Comparison of ENCODE assay signal across 17 cellular contexts in genomic region chr6:54473328-54473727, GRCh38.
"Had no signal": no experiment of that assay in that cellular context is flagged by ENCODE, and none has a peak within 500 bp of the region (broad histone marks: within the 10 kb centered on the region; RNA-seq: fewer than 3 reads in every experiment).

No MANE protein-coding gene starts in this region.

- H3K27ac ChIP-seq: neural progenitor cell, psoas muscle, tibial nerve, WERI-Rb-1 had no signal

- H3K4me1 ChIP-seq: neural progenitor cell, psoas muscle, tibial nerve had no signal

- H3K27me3 ChIP-seq: neural progenitor cell, tibial nerve had no signal

- H3K36me3 Mint-ChIP-seq: activated CD4-positive, alpha-beta memory T cell treated with anti-CD3 and anti-CD28 coated beads for 36 hours; activated CD8-positive, alpha-beta memory T cell treated with anti-CD3 and anti-CD28 coated beads, Interleukin-2, amount 10 ng/mL, durations not matched to agents 7 days and 5 days; activated naive CD8-positive, alpha-beta T cell treated with anti-CD3 and anti-CD28 coated beads for 36 hours; memory B cell; naive thymus-derived CD4-positive, alpha-beta T cell; neural progenitor cell had no signal

- H3K9me3 ChIP-seq: psoas muscle, tibial nerve had no signal

- H3K27me3 Mint-ChIP-seq: activated CD4-positive, alpha-beta memory T cell treated with anti-CD3 and anti-CD28 coated beads for 36 hours; activated CD8-positive, alpha-beta memory T cell treated with anti-CD3 and anti-CD28 coated beads, Interleukin-2, amount 10 ng/mL, durations not matched to agents 7 days and 5 days; activated naive CD8-positive, alpha-beta T cell treated with anti-CD3 and anti-CD28 coated beads for 36 hours; effector memory CD8-positive, alpha-beta T cell; memory B cell; naive thymus-derived CD4-positive, alpha-beta T cell had no signal

- H3K4me3 Mint-ChIP-seq: activated CD4-positive, alpha-beta memory T cell treated with anti-CD3 and anti-CD28 coated beads for 36 hours; activated CD8-positive, alpha-beta memory T cell treated with anti-CD3 and anti-CD28 coated beads, Interleukin-2, amount 10 ng/mL, durations not matched to agents 7 days and 5 days; activated naive CD8-positive, alpha-beta T cell treated with anti-CD3 and anti-CD28 coated beads for 36 hours; effector memory CD8-positive, alpha-beta T cell; memory B cell; naive thymus-derived CD4-positive, alpha-beta T cell; neural progenitor cell had no signal

- H3K27ac Mint-ChIP-seq: activated CD4-positive, alpha-beta memory T cell treated with anti-CD3 and anti-CD28 coated beads for 36 hours; activated CD8-positive, alpha-beta memory T cell treated with anti-CD3 and anti-CD28 coated beads, Interleukin-2, amount 10 ng/mL, durations not matched to agents 7 days and 5 days; activated naive CD8-positive, alpha-beta T cell treated with anti-CD3 and anti-CD28 coated beads for 36 hours; effector memory CD8-positive, alpha-beta T cell; memory B cell; naive thymus-derived CD4-positive, alpha-beta T cell; neural progenitor cell had no signal

- H3K9me3 Mint-ChIP-seq: neural progenitor cell had no signal

- H3K4me1 Mint-ChIP-seq: activated CD8-positive, alpha-beta memory T cell treated with anti-CD3 and anti-CD28 coated beads, Interleukin-2, amount 10 ng/mL, durations not matched to agents 7 days and 5 days; activated naive CD8-positive, alpha-beta T cell treated with anti-CD3 and anti-CD28 coated beads for 36 hours; memory B cell; neural progenitor cell had no signal

- H3K36me3 ChIP-seq: neural progenitor cell, tibial nerve, WERI-Rb-1 had no signal

- ATAC-seq: activated CD8-positive, alpha-beta memory T cell treated with anti-CD3 and anti-CD28 coated beads, Interleukin-2, amount 10 ng/mL, durations not matched to agents 7 days and 5 days; effector memory CD8-positive, alpha-beta T cell; left ventricle myocardium superior; naive thymus-derived CD4-positive, alpha-beta T cell; psoas muscle; right cardiac atrium; stimulated activated naive CD8-positive, alpha-beta T cell treated with anti-CD3 and anti-CD28 coated beads, Interleukin-15, Interleukin-2, amounts not matched to agents 100 U/mL and 50 U/mL, for 24 hours had no signal

- DNase-seq: activated CD4-positive, alpha-beta memory T cell treated with anti-CD3 and anti-CD28 coated beads for 36 hours; activated CD4-positive, alpha-beta T cell treated with anti-CD3 and anti-CD28 coated beads for 4 hours; activated CD8-positive, alpha-beta memory T cell treated with anti-CD3 and anti-CD28 coated beads, Interleukin-2, amount 10 ng/mL, durations not matched to agents 7 days and 5 days; activated naive CD8-positive, alpha-beta T cell treated with anti-CD3 and anti-CD28 coated beads for 36 hours; amniotic stem cell; caudate nucleus; effector memory CD8-positive, alpha-beta T cell; left ventricle myocardium superior; naive thymus-derived CD4-positive, alpha-beta T cell; psoas muscle; right cardiac atrium; stimulated activated naive CD8-positive, alpha-beta T cell treated with anti-CD3 and anti-CD28 coated beads, Interleukin-15, Interleukin-2, amounts not matched to agents 100 U/mL and 50 U/mL, for 24 hours; substantia nigra; WERI-Rb-1 had no signal

- H3K4me3 ChIP-seq: neural progenitor cell, psoas muscle, tibial nerve had no signal
